Comparison of ENCODE assay signal across 10 cellular contexts in the genomic region with DNA sequence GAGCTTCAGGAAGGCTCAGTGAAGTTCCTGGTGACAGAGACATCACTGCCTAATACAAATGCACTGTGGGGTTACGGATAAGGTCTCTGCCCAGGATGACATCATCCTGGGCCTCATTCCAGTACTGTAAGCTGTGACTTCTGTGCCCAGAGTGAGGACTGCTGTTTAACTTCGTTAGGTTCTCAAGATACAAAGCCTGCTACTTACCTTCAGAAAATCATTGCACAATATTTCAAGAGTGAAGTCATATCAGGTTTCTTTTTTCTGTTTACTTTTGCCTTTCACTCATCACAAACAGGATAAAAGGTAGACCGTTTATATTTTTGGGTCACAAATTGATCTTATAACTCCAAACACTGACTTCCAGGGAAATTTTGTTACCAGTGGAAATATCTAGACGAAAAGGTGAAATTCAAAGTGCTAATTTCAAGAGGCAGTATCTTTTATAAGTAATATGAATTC.
DNase-seq lines count a peak whose midpoint lies in the region; ATAC-seq, FAIRE-seq and TF ChIP-seq lines count a peak whose summit lies in the region.
"Had no signal": no experiment of that assay in that cellular context is flagged by ENCODE, and none has a peak within 500 bp of the region (broad histone marks: within the 10 kb centered on the region; RNA-seq: fewer than 3 reads in every experiment).

No MANE protein-coding gene starts in this region.

- H3K27me3 ChIP-seq in RWPE2 (ENCODE audit: insufficient read depth, poor library complexity, severe bottlenecking) (no peaks in the 10 kb centered on the region), stomach (no peaks in the 10 kb centered on the region)

- no peak for TF ChIP-seq POLR2A in stomach (IDR thresholded peaks at IDR 0.05)

- ATAC-seq in RWPE2 (ENCODE audit: low read depth), result peak; percentile 88
- no peak for ATAC-seq in HG02852 (IDR thresholded peaks at IDR 0.05; ENCODE audit: unreplicated experiment)

- H3K4me3 ChIP-seq in RWPE2 (ENCODE audit: severe bottlenecking) (no peak overlapping the region), stomach (no peak overlapping the region)

- TF ChIP-seq EP300 in stomach (IDR thresholded peaks at IDR 0.05), result no peak

- DNase-seq in NCI-H2107 treated with DMSO at 0.1 percent for 48 hours (lab: John Stamatoyannopoulos, UW; ENCODE audit: unreplicated experiment), result peak; percentile 47
- DNase-seq in NCI-H2107 (lab: John Stamatoyannopoulos, UW), result no peak
- no peak for DNase-seq in RWPE2 (ENCODE audit: low spot score)
- peak; percentile 33 for DNase-seq in globus pallidus (ENCODE audit: low spot score)
- peak; percentile 78 for DNase-seq in stomach
- no peak for DNase-seq in NCI-H1092 (lab: John Stamatoyannopoulos, UW)
- DNase-seq in D721Med (ENCODE audit: insufficient read length, low spot score), result no peak
- DNase-seq: ACHN; activated CD4-positive, alpha-beta T cell treated with anti-CD3 and anti-CD28 coated beads for 1 hour had no signal

- peak overlapping the region; percentile 28 for H3K27ac ChIP-seq in RWPE2 (ENCODE audit: poor library complexity, severe bottlenecking)
- H3K27ac ChIP-seq in stomach, result peak overlapping the region; percentile 57 to 81 (median 66)

- FAIRE-seq in D721Med (lab: Jason Lieb, UNC), result no peak

- no peaks in the 10 kb centered on the region for H3K36me3 ChIP-seq in RWPE2 (ENCODE audit: low read depth)
- H3K36me3 ChIP-seq in stomach, result no peaks in the 10 kb centered on the region

- 19 to 32% (median 26%) methylated on average over 4 of the region's 4 CpGs for WGBS in stomach, 5 donors

- no peak for TF ChIP-seq CTCF in RWPE2 (IDR thresholded peaks at IDR 0.05; ENCODE audit: poor library complexity, severe bottlenecking)
- no peak for TF ChIP-seq CTCF in stomach (IDR thresholded peaks at IDR 0.05)
- TF ChIP-seq CTCF in D721Med (IDR thresholded peaks at IDR 0.05; ENCODE audit: insufficient read depth, missing control alignments), result no peak

- H3K4me1 ChIP-seq in RWPE2 (ENCODE audit: insufficient read depth, poor library complexity, severe bottlenecking) (peaks cover 13% of the 10 kb centered on the region), stomach (peaks cover 17 to 46% (median 34%) of the 10 kb centered on the region in 4 donors)

- intact Hi-C loops in stomach (cut with DNase I; ENCODE audit: low total_unique reads), result no loop called here

- H3K9me3 ChIP-seq in RWPE2 (ENCODE audit: severe bottlenecking) (no peaks in the 10 kb centered on the region), stomach (no peaks in the 10 kb centered on the region)

Comparison
In these comparisons a context has a peak if more than half of its experiments do, and no peak if none do; other contexts are left out.
1. DNase-seq: peak in NCI-H2107 treated with DMSO at 0.1 percent for 48 hours (single experiment), globus pallidus (single experiment) and stomach (single experiment); none in NCI-H2107 (single experiment), RWPE2 (single experiment), NCI-H1092 (single experiment) and D721Med (single experiment).